ENCODE assay signal across 11 cellular contexts in genomic region chr9:12933957-12934356, GRCh38.
A peak's percentile ranks its signal among the peaks of the same experiment; 100 is the strongest.
DNase-seq lines count a peak whose midpoint lies in the region; ATAC-seq, FAIRE-seq and TF ChIP-seq lines count a peak whose summit lies in the region.
"Had no signal": no experiment of that assay in that cellular context is flagged by ENCODE, and none has a peak within 500 bp of the region (broad histone marks: within the 10 kb centered on the region; RNA-seq: fewer than 3 reads in every experiment).

No MANE protein-coding gene starts in this region.

- no peaks in the 10 kb centered on the region for H3K27me3 Mint-ChIP-seq in osteocyte (ENCODE audit: unreplicated experiment)
- no peaks in the 10 kb centered on the region for H3K27me3 Mint-ChIP-seq in stimulated activated naive CD8-positive, alpha-beta T cell treated with anti-CD3 and anti-CD28 coated beads, Interleukin-15, amount 100 ng/mL, for 72 hours
- H3K27me3 Mint-ChIP-seq: activated naive CD8-positive, alpha-beta T cell treated with anti-CD3 and anti-CD28 coated beads, Interleukin-2, amount 10 ng/mL, durations not matched to agents 7 days and 5 days; CD8-positive, alpha-beta memory T cell had no signal

- no peak overlapping the region for H3K4me3 ChIP-seq in coronary artery
- H3K4me3 ChIP-seq: lung had no signal

- H3K36me3 Mint-ChIP-seq in osteocyte (ENCODE audit: unreplicated experiment): no peaks in the 10 kb centered on the region
- H3K36me3 Mint-ChIP-seq: activated naive CD8-positive, alpha-beta T cell treated with anti-CD3 and anti-CD28 coated beads, Interleukin-2, amount 10 ng/mL, durations not matched to agents 7 days and 5 days; CD8-positive, alpha-beta memory T cell had no signal

- no peak overlapping the region for H3K4me3 Mint-ChIP-seq in osteocyte (ENCODE audit: unreplicated experiment)
- H3K4me3 Mint-ChIP-seq in stimulated activated naive CD8-positive, alpha-beta T cell treated with anti-CD3 and anti-CD28 coated beads, Interleukin-15, amount 100 ng/mL, for 72 hours: no peak overlapping the region
- H3K4me3 Mint-ChIP-seq: activated naive CD8-positive, alpha-beta T cell treated with anti-CD3 and anti-CD28 coated beads, Interleukin-2, amount 10 ng/mL, durations not matched to agents 7 days and 5 days; CD8-positive, alpha-beta memory T cell had no signal

- peak overlapping the region; percentile 42 for H3K27ac Mint-ChIP-seq in osteocyte (ENCODE audit: unreplicated experiment)
- no peak overlapping the region for H3K27ac Mint-ChIP-seq in stimulated activated naive CD8-positive, alpha-beta T cell treated with anti-CD3 and anti-CD28 coated beads, Interleukin-15, amount 100 ng/mL, for 72 hours
- H3K27ac Mint-ChIP-seq: activated naive CD8-positive, alpha-beta T cell treated with anti-CD3 and anti-CD28 coated beads, Interleukin-2, amount 10 ng/mL, durations not matched to agents 7 days and 5 days; CD8-positive, alpha-beta memory T cell had no signal

- peak; percentile 17 for DNase-seq in GM04504 (ENCODE audit: low read depth)
- peak; percentile 63 for DNase-seq in RCC 7860 (ENCODE audit: low spot score)
- DNase-seq in osteocyte (ENCODE audit: extremely low spot score, unreplicated experiment): no peak
- DNase-seq in NCI-H1105 (lab: John Stamatoyannopoulos, UW): no peak
- no peak for DNase-seq in coronary artery (ENCODE audit: low spot score)
- DNase-seq in stimulated activated naive CD8-positive, alpha-beta T cell treated with anti-CD3 and anti-CD28 coated beads, Interleukin-15, amount 100 ng/mL, for 72 hours: no peak
- DNase-seq in midbrain (lab: John Stamatoyannopoulos, UW): no peak
- DNase-seq: activated naive CD8-positive, alpha-beta T cell treated with anti-CD3 and anti-CD28 coated beads, Interleukin-2, amount 10 ng/mL, durations not matched to agents 7 days and 5 days; CD8-positive, alpha-beta memory T cell had no signal

- TF ChIP-seq CTCF in osteocyte (IDR thresholded peaks at IDR 0.05) (no peak), coronary artery (IDR thresholded peaks at IDR 0.05) (no peak)

- peak; percentile 15 for ATAC-seq in esophagus mucosa
- ATAC-seq in stimulated activated naive CD8-positive, alpha-beta T cell treated with anti-CD3 and anti-CD28 coated beads, Interleukin-15, amount 100 ng/mL, for 72 hours: no peak

- peak overlapping the region in 1 of 2 donors; percentile 56 for H3K27ac ChIP-seq in coronary artery

- H3K4me1 Mint-ChIP-seq in osteocyte (ENCODE audit: unreplicated experiment): peaks cover 40% of the 10 kb centered on the region
- no peaks in the 10 kb centered on the region for H3K4me1 Mint-ChIP-seq in stimulated activated naive CD8-positive, alpha-beta T cell treated with anti-CD3 and anti-CD28 coated beads, Interleukin-15, amount 100 ng/mL, for 72 hours
- H3K4me1 Mint-ChIP-seq: activated naive CD8-positive, alpha-beta T cell treated with anti-CD3 and anti-CD28 coated beads, Interleukin-2, amount 10 ng/mL, durations not matched to agents 7 days and 5 days; CD8-positive, alpha-beta memory T cell had no signal

- FAIRE-seq in RCC 7860 (lab: Jason Lieb, UNC): peak; percentile 55

- H3K9me3 Mint-ChIP-seq in osteocyte (ENCODE audit: unreplicated experiment): no peaks in the 10 kb centered on the region
- H3K9me3 Mint-ChIP-seq in stimulated activated naive CD8-positive, alpha-beta T cell treated with anti-CD3 and anti-CD28 coated beads, Interleukin-15, amount 100 ng/mL, for 72 hours: no peaks in the 10 kb centered on the region
- H3K9me3 Mint-ChIP-seq: activated naive CD8-positive, alpha-beta T cell treated with anti-CD3 and anti-CD28 coated beads, Interleukin-2, amount 10 ng/mL, durations not matched to agents 7 days and 5 days had no signal

Comparison
In these comparisons a context has a peak if more than half of its experiments do, and no peak if none do; other contexts are left out.
1. DNase-seq: peak in GM04504 (single experiment) and RCC 7860 (single experiment); none in osteocyte (single experiment), NCI-H1105 (single experiment), coronary artery (single experiment), stimulated activated naive CD8-positive, alpha-beta T cell treated with anti-CD3 and anti-CD28 coated beads, Interleukin-15, amount 100 ng/mL, for 72 hours (0 of 2) and midbrain (single experiment).